ENCODE assay signal across 8 cellular contexts in the genomic region with DNA sequence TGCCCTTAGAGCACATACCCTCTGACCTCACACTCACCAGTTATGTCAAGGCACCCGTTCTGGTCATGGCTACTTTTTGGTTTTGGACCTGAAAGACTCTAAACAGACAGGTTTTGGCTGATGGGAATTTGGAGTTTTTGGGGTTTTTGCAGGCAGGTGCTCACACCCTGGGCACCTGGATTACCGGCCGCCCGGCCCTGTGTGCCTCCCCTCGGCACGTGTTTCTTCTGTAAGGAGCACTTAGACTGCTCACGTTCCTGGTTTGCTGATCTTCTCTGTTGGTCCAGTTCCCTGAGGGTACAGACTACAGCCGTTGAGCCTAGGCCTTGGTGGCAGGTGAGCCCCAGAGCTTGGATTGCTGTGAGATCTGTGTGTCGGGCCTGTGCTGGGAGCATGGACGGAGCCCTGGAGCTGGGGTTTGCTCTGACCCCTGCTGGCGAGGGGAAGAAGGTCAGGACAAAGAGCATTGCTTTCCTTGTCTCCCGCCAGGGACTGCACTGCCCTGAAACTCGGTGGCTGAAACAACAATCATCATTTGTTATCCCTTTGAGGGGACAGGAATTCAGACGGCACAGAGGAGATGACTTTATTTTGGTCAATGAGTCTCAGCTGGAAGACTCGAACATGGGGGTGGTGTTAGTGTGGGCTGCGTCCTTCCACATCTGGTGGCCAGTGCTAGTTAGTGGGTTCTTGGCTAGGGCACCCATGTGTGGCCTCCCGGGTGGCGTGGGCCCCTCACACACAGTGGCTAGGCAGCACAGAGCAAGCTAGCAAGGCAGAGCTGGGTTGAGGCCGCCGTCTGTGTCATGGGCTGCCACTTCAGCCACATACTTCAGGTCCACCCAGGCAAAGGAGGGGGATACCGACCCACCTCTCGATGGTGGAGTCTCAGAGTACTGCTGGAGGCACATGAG.
DNase-seq lines count a peak whose midpoint lies in the region; ATAC-seq and TF ChIP-seq lines count a peak whose summit lies in the region.

No MANE protein-coding gene starts in this region.

- DNase-seq in activated CD4-positive, alpha-beta memory T cell treated with anti-CD3 and anti-CD28 coated beads for 36 hours: peak; percentile 22
- no peak for DNase-seq in activated CD4-positive, alpha-beta memory T cell treated with anti-CD3 and anti-CD28 coated beads, Interleukin-2, amount 10 ng/mL, durations not matched to agents 7 days and 5 days
- DNase-seq in Panc1 (ENCODE audit: low read depth, low spot score): no peak
- DNase-seq in mucosa of gallbladder (ENCODE audit: low spot score): peak; percentile 28
- no peak for DNase-seq in DMS153 treated with DMSO at 0.1 percent for 48 hours (lab: John Stamatoyannopoulos, UW; ENCODE audit: unreplicated experiment)

- CTCF ChIA-PET in activated CD4-positive, alpha-beta memory T cell treated with anti-CD3 and anti-CD28 coated beads for 36 hours (lab: Charles Lee): interaction anchor here (1.0 to 1.4 kb wide), 4 partner anchors 9 to 70 kb away, joined by 3 to 10 read pairs (median 4); no protein-coding TSS in a partner anchor
- CTCF ChIA-PET in activated CD4-positive, alpha-beta memory T cell treated with anti-CD3 and anti-CD28 coated beads, Interleukin-2, amount 10 ng/mL, durations not matched to agents 7 days and 5 days (lab: Charles Lee): no interaction called here
- CTCF ChIA-PET in Panc1 (lab: Charles Lee): interaction anchor here (1.3 kb wide), 1 partner anchor 22 kb away, joined by 6 read pairs; no protein-coding TSS in a partner anchor

- TF ChIP-seq CTCF in Panc1 (IDR thresholded peaks at IDR 0.05): peak; percentile 79

- no peak overlapping the region for H3K27ac Mint-ChIP-seq in activated CD4-positive, alpha-beta memory T cell treated with anti-CD3 and anti-CD28 coated beads for 36 hours
- no peak overlapping the region for H3K27ac Mint-ChIP-seq in activated CD4-positive, alpha-beta memory T cell treated with anti-CD3 and anti-CD28 coated beads, Interleukin-2, amount 10 ng/mL, durations not matched to agents 7 days and 5 days

- peaks cover 53% of the 10 kb centered on the region for H3K4me1 Mint-ChIP-seq in activated CD4-positive, alpha-beta memory T cell treated with anti-CD3 and anti-CD28 coated beads for 36 hours (ENCODE audit: low read depth)
- peaks cover 6% of the 10 kb centered on the region for H3K4me1 Mint-ChIP-seq in activated CD4-positive, alpha-beta memory T cell treated with anti-CD3 and anti-CD28 coated beads, Interleukin-2, amount 10 ng/mL, durations not matched to agents 7 days and 5 days

- ATAC-seq in Panc1 (peak; percentile 87), esophagus mucosa (peak; percentile 45), GM21528 (IDR thresholded peaks at IDR 0.05; ENCODE audit: low FRiP score, unreplicated experiment) (no peak), GM21447 (IDR thresholded peaks at IDR 0.05; ENCODE audit: unreplicated experiment) (no peak)

- in situ Hi-C loops in Panc1 (cut with HindIII; ENCODE audit: low pct_unique_long_range_greater_than_20kb, low sequenced_read_pairs): no loop called here

- no peak overlapping the region for H3K27ac ChIP-seq in Panc1 (ENCODE audit: low read length)

- intact Hi-C loops in activated CD4-positive, alpha-beta memory T cell treated with anti-CD3 and anti-CD28 coated beads for 36 hours (cut with micrococcal nuclease): no loop called here
- intact Hi-C loops in Panc1 (cut with micrococcal nuclease; ENCODE audit: unreplicated experiment): no loop called here

- H3K4me1 ChIP-seq in Panc1 (ENCODE audit: control insufficient read depth, insufficient read depth, low read length): no peaks in the 10 kb centered on the region

- no peaks in the 10 kb centered on the region for H3K27me3 ChIP-seq in Panc1 (ENCODE audit: control insufficient read depth, insufficient read depth, low read length)

- H3K9me3 ChIP-seq in Panc1 (ENCODE audit: control insufficient read depth, insufficient read depth, low read depth, low read length): no peaks in the 10 kb centered on the region

- no peak overlapping the region for H3K4me3 Mint-ChIP-seq in activated CD4-positive, alpha-beta memory T cell treated with anti-CD3 and anti-CD28 coated beads for 36 hours
- H3K4me3 Mint-ChIP-seq in activated CD4-positive, alpha-beta memory T cell treated with anti-CD3 and anti-CD28 coated beads, Interleukin-2, amount 10 ng/mL, durations not matched to agents 7 days and 5 days: no peak overlapping the region

- BruUV-seq in Panc1 (replicated peaks; lab: Mats Ljungman, UMichigan): no TSS peak

- no peak overlapping the region for H3K4me3 ChIP-seq in Panc1 (ENCODE audit: low read depth in 2 of 2, low read length in 2 of 2)

- no peaks in the 10 kb centered on the region for H3K27me3 Mint-ChIP-seq in activated CD4-positive, alpha-beta memory T cell treated with anti-CD3 and anti-CD28 coated beads for 36 hours
- H3K27me3 Mint-ChIP-seq in activated CD4-positive, alpha-beta memory T cell treated with anti-CD3 and anti-CD28 coated beads, Interleukin-2, amount 10 ng/mL, durations not matched to agents 7 days and 5 days: no peaks in the 10 kb centered on the region

- H3K9me3 Mint-ChIP-seq in activated CD4-positive, alpha-beta memory T cell treated with anti-CD3 and anti-CD28 coated beads for 36 hours: no peaks in the 10 kb centered on the region
- no peaks in the 10 kb centered on the region for H3K9me3 Mint-ChIP-seq in activated CD4-positive, alpha-beta memory T cell treated with anti-CD3 and anti-CD28 coated beads, Interleukin-2, amount 10 ng/mL, durations not matched to agents 7 days and 5 days

- peaks cover 2% of the 10 kb centered on the region for H3K36me3 Mint-ChIP-seq in activated CD4-positive, alpha-beta memory T cell treated with anti-CD3 and anti-CD28 coated beads for 36 hours
- peaks cover 22% of the 10 kb centered on the region for H3K36me3 Mint-ChIP-seq in activated CD4-positive, alpha-beta memory T cell treated with anti-CD3 and anti-CD28 coated beads, Interleukin-2, amount 10 ng/mL, durations not matched to agents 7 days and 5 days (ENCODE audit: low read depth)

- POLR2A ChIA-PET in activated CD4-positive, alpha-beta memory T cell treated with anti-CD3 and anti-CD28 coated beads for 36 hours (lab: Charles Lee): no interaction called here
- POLR2A ChIA-PET in activated CD4-positive, alpha-beta memory T cell treated with anti-CD3 and anti-CD28 coated beads, Interleukin-2, amount 10 ng/mL, durations not matched to agents 7 days and 5 days (lab: Charles Lee): no interaction called here
- POLR2A ChIA-PET in Panc1 (lab: Charles Lee): interaction anchor here (0.7 kb wide), 1 partner anchor 56 kb away, joined by 3 read pairs; no protein-coding TSS in a partner anchor

- no peaks in the 10 kb centered on the region for H3K36me3 ChIP-seq in Panc1 (ENCODE audit: control insufficient read depth, insufficient read depth, low read length)

Comparison
In these comparisons a context has a peak if more than half of its experiments do, and no peak if none do; other contexts are left out.
1. DNase-seq: peak in activated CD4-positive, alpha-beta memory T cell treated with anti-CD3 and anti-CD28 coated beads for 36 hours (single experiment) and mucosa of gallbladder (single experiment); none in activated CD4-positive, alpha-beta memory T cell treated with anti-CD3 and anti-CD28 coated beads, Interleukin-2, amount 10 ng/mL, durations not matched to agents 7 days and 5 days (single experiment), Panc1 (single experiment) and DMS153 treated with DMSO at 0.1 percent for 48 hours (single experiment).
2. ATAC-seq: peak in Panc1 (single experiment) and esophagus mucosa (single experiment); none in GM21528 (single experiment) and GM21447 (single experiment).